In the genomic region with DNA sequence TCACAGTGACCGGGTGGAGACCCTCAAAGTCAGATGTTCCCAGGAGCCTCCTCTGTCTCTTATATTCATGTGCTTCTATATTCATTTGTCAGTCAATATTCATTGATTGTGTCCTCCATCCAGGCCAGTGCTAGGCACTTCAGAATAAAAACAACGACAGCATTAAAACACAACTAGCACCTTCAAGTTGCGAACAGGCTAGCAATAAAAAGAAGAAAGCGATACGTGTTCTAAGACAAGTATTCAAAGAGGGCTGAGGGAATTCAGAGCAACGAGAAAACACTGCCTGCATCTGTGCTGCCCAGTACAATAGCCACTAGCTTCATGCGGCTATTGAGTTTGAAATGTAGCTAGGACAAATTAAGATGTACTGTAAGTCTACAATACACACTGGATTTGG, we compare ENCODE assay signal across 26 cellular contexts.
A peak's percentile ranks its signal among the peaks of the same experiment; 100 is the strongest.
DNase-seq lines count a peak whose midpoint lies in the region; ATAC-seq, FAIRE-seq and TF ChIP-seq lines count a peak whose summit lies in the region.
"Had no signal": no experiment of that assay in that cellular context is flagged by ENCODE, and none has a peak within 500 bp of the region (broad histone marks: within the 10 kb centered on the region; RNA-seq: fewer than 3 reads in every experiment).

No MANE protein-coding gene starts in this region.

- H3K4me1 Mint-ChIP-seq in nephron: peaks cover 98% of the 10 kb centered on the region
- H3K4me1 Mint-ChIP-seq: CD4-positive, CD25-positive, alpha-beta regulatory T cell had no signal

- H3K36me3 ChIP-seq in transverse colon: no peaks in the 10 kb centered on the region
- no peaks in the 10 kb centered on the region for H3K36me3 ChIP-seq in small intestine (ENCODE audit: control insufficient read depth in 2 of 2, insufficient read depth in 2 of 2, low read length in 2 of 2)

- in situ Hi-C loops in transverse colon (cut with MboI; ENCODE audit: low pct_ligation_motif_present in 1 of 4, low pct_unique_long_range_greater_than_20kb in 1 of 4, low sequenced_read_pairs in 3 of 4): no loop called here

- TF ChIP-seq CTCF in nephron (IDR thresholded peaks at IDR 0.05; ENCODE audit: unreplicated experiment in 3 of 3): no peak
- no peak for TF ChIP-seq CTCF in transverse colon (IDR thresholded peaks at IDR 0.05)

- H3K9me3 ChIP-seq in transverse colon (no peaks in the 10 kb centered on the region), small intestine (ENCODE audit: control insufficient read depth, low read depth) (no peaks in the 10 kb centered on the region)
- H3K9me3 ChIP-seq: Caco-2, SK-N-SH had no signal

- peaks cover 15% of the 10 kb centered on the region for H3K27me3 Mint-ChIP-seq in nephron (ENCODE audit: low read depth)

- DNase-seq in putamen (ENCODE audit: low spot score) (peak; percentile 34), retina (no peak), transverse colon (no peak), small intestine (no peak)
- DNase-seq: Caco-2; CD4-positive, CD25-positive, alpha-beta regulatory T cell; DND-41; GM23248; H9; HFFc6; KBM-7; MM.1S; NCI-H1048; NCI-H1417 treated with DMSO at 0.1 percent for 48 hours; NCI-H187; NCI-H2107; NCI-H510A; PC-9; RPMI8226; SHP77; SK-N-SH had no signal

- H3K4me1 ChIP-seq in transverse colon (peaks cover 5 to 19% (median 17%) of the 10 kb centered on the region in 4 donors), small intestine (ENCODE audit: control insufficient read depth in 2 of 2, insufficient read depth in 1 of 2, low read depth in 1 of 2, low read length in 1 of 2) (peaks cover 13 to 19% of the 10 kb centered on the region in 2 donors)

- 77 to 85% methylated on average over 5 to 7 of the region's 7 CpGs for WGBS in transverse colon (ENCODE audit: low coverage in 1 of 2), 2 donors
- 40 to 70% (median 63%) methylated on average over 7 of the region's 7 CpGs for WGBS in small intestine, 3 donors

- no peaks in the 10 kb centered on the region for H3K27me3 ChIP-seq in transverse colon
- H3K27me3 ChIP-seq in small intestine (ENCODE audit: control insufficient read depth in 2 of 2, insufficient read depth in 2 of 2, low read length in 2 of 2): no peaks in the 10 kb centered on the region

- peak overlapping the region; percentile 50 to 68 (median 63) for H3K27ac Mint-ChIP-seq in nephron
- H3K27ac Mint-ChIP-seq: CD4-positive, CD25-positive, alpha-beta regulatory T cell; H9 had no signal

- no peak for TF ChIP-seq POLR2A in transverse colon (IDR thresholded peaks at IDR 0.05)

- intact Hi-C loops in transverse colon (cut with DNase I; ENCODE audit: low total_unique reads): no loop called here

- H3K4me3 Mint-ChIP-seq in nephron: peak overlapping the region in 1 of 3 experiments; percentile 5
- H3K4me3 Mint-ChIP-seq: CD4-positive, CD25-positive, alpha-beta regulatory T cell; H9; HFFc6 had no signal

- H3K4me3 ChIP-seq in transverse colon (no peak overlapping the region), small intestine (ENCODE audit: low read depth in 1 of 2, low read length in 2 of 2) (no peak overlapping the region)
- H3K4me3 ChIP-seq: GM12878, GM23248, PC-9 had no signal

- FAIRE-seq in small intestine (lab: Jason Lieb, UNC): no peak
- FAIRE-seq: GM12878 had no signal

- ATAC-seq in HG02973 (IDR thresholded peaks at IDR 0.05; ENCODE audit: unreplicated experiment): no peak
- ATAC-seq: GM12878 had no signal

- TF ChIP-seq EP300 in transverse colon (IDR thresholded peaks at IDR 0.05; ENCODE audit: low read depth): no peak

- H3K27ac ChIP-seq in cingulate gyrus (ENCODE audit: low read depth, low read length): peak overlapping the region; percentile 61
- no peak overlapping the region for H3K27ac ChIP-seq in transverse colon
- peak overlapping the region in 1 of 2 donors; percentile 9 for H3K27ac ChIP-seq in small intestine (ENCODE audit: low read depth in 1 of 2, low read length in 1 of 2)
- H3K27ac ChIP-seq: GM23248, HL-60 had no signal

- no peaks in the 10 kb centered on the region for H3K9me3 Mint-ChIP-seq in nephron
- H3K9me3 Mint-ChIP-seq: H9, HFFc6 had no signal

- H3K36me3 Mint-ChIP-seq in nephron (ENCODE audit: low read depth): peaks cover 4% of the 10 kb centered on the region
- H3K36me3 Mint-ChIP-seq: CD4-positive, CD25-positive, alpha-beta regulatory T cell had no signal
